Comparison of ENCODE assay signal across 10 cellular contexts in the genomic region with DNA sequence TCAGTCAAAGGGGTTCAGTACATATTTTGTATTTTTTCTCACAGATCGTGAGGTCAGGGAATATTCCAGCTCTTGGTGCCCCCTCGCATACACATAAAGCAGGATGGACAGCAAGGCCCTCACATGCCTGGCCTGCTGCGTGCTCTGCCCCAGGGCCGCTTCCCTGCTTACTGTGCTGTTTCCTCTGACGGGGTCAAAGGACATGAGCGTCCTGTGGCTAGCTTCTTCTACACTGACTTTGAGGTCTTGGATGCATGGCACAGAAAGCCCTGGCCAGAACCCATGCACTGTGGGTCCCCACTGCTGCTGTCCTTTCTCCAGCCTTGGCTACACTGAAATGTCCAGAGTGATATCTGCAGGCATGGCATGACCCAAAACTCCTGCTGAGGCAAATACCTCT.
"Had no signal": no experiment of that assay in that cellular context is flagged by ENCODE, and none has a peak within 500 bp of the region (broad histone marks: within the 10 kb centered on the region; RNA-seq: fewer than 3 reads in every experiment).

No MANE protein-coding gene starts in this region.

- H3K27ac Mint-ChIP-seq: HFFc6 had no signal

- H3K4me1 ChIP-seq: HAP-1 had no signal

- H3K36me3 Mint-ChIP-seq: IgD-negative memory B cell had no signal

- H3K9me3 ChIP-seq: HAP-1 had no signal

- H3K4me3 Mint-ChIP-seq: HFFc6, IgD-negative memory B cell had no signal

- H3K4me1 Mint-ChIP-seq: IgD-negative memory B cell had no signal

- H3K27me3 Mint-ChIP-seq: IgD-negative memory B cell had no signal

- ATAC-seq: HCT116, HepG2 had no signal

- H3K27ac ChIP-seq: GM23248, HL-60 had no signal

- H3K4me3 ChIP-seq: GM23248, HAP-1 had no signal

- H3K36me3 ChIP-seq: HAP-1 had no signal

- H3K9me3 Mint-ChIP-seq: IgD-negative memory B cell had no signal

- DNase-seq: GM23248, GOT3, H7, HFFc6, KBM-7 had no signal
